ENCODE assay signal across 8 cellular contexts in genomic region chr5:139787568-139788293, GRCh38. TPM values are rescaled to one million over a fixed set of nuclear protein-coding genes. Genes with fewer than 3 reads are reported as not detected.
DNase-seq lines count a peak whose midpoint lies in the region; ATAC-seq and TF ChIP-seq lines count a peak whose summit lies in the region.

No MANE protein-coding gene starts in this region.

- H3K4me3 ChIP-seq in NT2/D1 (ENCODE audit: insufficient read length, low read depth) (peak overlapping the region; percentile 56), epithelial cell of proximal tubule (ENCODE audit: low read depth, low read length) (peak overlapping the region; percentile 74)

- TF ChIP-seq CTCF in epithelial cell of proximal tubule (conservative IDR thresholded peaks at IDR 0.05; ENCODE audit: low read depth, low read length) = peak; percentile 97

- peak; percentile 76 for ATAC-seq in GM19397 (IDR thresholded peaks at IDR 0.05; ENCODE audit: unreplicated experiment)

- peak overlapping the region; percentile 73 for H3K9ac ChIP-seq in NT2/D1 (ENCODE audit: insufficient read length, low read depth)

- no peaks in the 10 kb centered on the region for H3K4me1 ChIP-seq in NT2/D1 (ENCODE audit: insufficient read depth, insufficient read length)

- no peaks in the 10 kb centered on the region for H3K36me3 ChIP-seq in NT2/D1 (ENCODE audit: insufficient read depth, insufficient read length, low read length)

- peaks cover 30% of the 10 kb centered on the region for H3K27me3 ChIP-seq in NT2/D1 (ENCODE audit: insufficient read depth, insufficient read length)

- peaks cover 7% of the 10 kb centered on the region; the same call in 1 of the 2 replicates for H3K9me3 ChIP-seq in NT2/D1 (ENCODE audit: insufficient read depth, low read length)

- peak; percentile 44 to 97 (median 90) for DNase-seq in C1 segment of cervical spinal cord (lab: John Stamatoyannopoulos, UW)
- peak; percentile 90 for DNase-seq in HPDE6-E6E7 (ENCODE audit: extremely low spot score)
- DNase-seq in NT2/D1 (ENCODE audit: low read depth, low spot score) = no peak
- DNase-seq in activated T-cell treated with anti-CD3 and anti-CD28 coated beads for 4 hours = peak; percentile 88
- DNase-seq in epithelial cell of proximal tubule (ENCODE audit: low read depth) = no peak
- peak; percentile 89 for DNase-seq in mucosa of gallbladder (ENCODE audit: low spot score)
- peak; percentile 83 for DNase-seq in stimulated activated CD8-positive, alpha-beta memory T cell treated with anti-CD3 and anti-CD28 coated beads, Interleukin-4, amount 100 ng/mL, for 24 hours (ENCODE audit: low read depth)

RNA-seq across cellular contexts. Expression of gene PSD2, which starts 7.9 kb away (rescaled TPM):
- total RNA-seq in epithelial cell of proximal tubule (not detected in 2 replicates), mucosa of gallbladder (0.23 TPM)

Comparison
In these comparisons a context has a peak if more than half of its experiments do, and no peak if none do; other contexts are left out.
1. DNase-seq: peak in C1 segment of cervical spinal cord (14 of 14), HPDE6-E6E7 (single experiment), activated T-cell treated with anti-CD3 and anti-CD28 coated beads for 4 hours (single experiment), mucosa of gallbladder (single experiment) and stimulated activated CD8-positive, alpha-beta memory T cell treated with anti-CD3 and anti-CD28 coated beads, Interleukin-4, amount 100 ng/mL, for 24 hours (single experiment); none in NT2/D1 (single experiment) and epithelial cell of proximal tubule (single experiment).